In genomic region chr3:20076296-20076997, GRCh38 we compare ENCODE assay signal across 15 cellular contexts.
"Had no signal": no experiment of that assay in that cellular context is flagged by ENCODE, and none has a peak within 500 bp of the region (broad histone marks: within the 10 kb centered on the region; RNA-seq: fewer than 3 reads in every experiment).

No MANE protein-coding gene starts in this region.

- H3K27me3 ChIP-seq: body of pancreas, colonic mucosa, gastrocnemius medialis, right atrium auricular region, upper lobe of left lung had no signal

- ATAC-seq: body of pancreas, gastrocnemius medialis had no signal

- H3K27me3 Mint-ChIP-seq: activated naive CD8-positive, alpha-beta T cell treated with anti-CD3 and anti-CD28 coated beads for 36 hours; stimulated activated naive CD8-positive, alpha-beta T cell treated with anti-CD3 and anti-CD28 coated beads, Interleukin-15, Interleukin-2, amounts not matched to agents 100 ng/mL and 50 ng/mL, for 24 hours had no signal

- H3K4me3 ChIP-seq: body of pancreas, colonic mucosa, gastrocnemius medialis, left ventricle myocardium inferior, prostate gland, right atrium auricular region, upper lobe of left lung had no signal

- H3K9me3 Mint-ChIP-seq: activated naive CD8-positive, alpha-beta T cell treated with anti-CD3 and anti-CD28 coated beads for 36 hours; activated T-helper 1 cell treated with anti-CD3 and anti-CD28 coated beads, Interleukin-12 subunit alpha, Interleukin-12 subunit beta, Interleukin-2, Interleukin-4 antibody, amounts not matched to agents 30 ng/mL and 10 ng/mL and 1 ng/mL, durations not matched to agents 14 hours and 24 hours and 36 hours; stimulated activated naive CD8-positive, alpha-beta T cell treated with anti-CD3 and anti-CD28 coated beads, Interleukin-15, Interleukin-2, amounts not matched to agents 100 ng/mL and 50 ng/mL, for 24 hours had no signal

- H3K27ac Mint-ChIP-seq: activated naive CD8-positive, alpha-beta T cell treated with anti-CD3 and anti-CD28 coated beads for 36 hours; activated T-helper 1 cell treated with anti-CD3 and anti-CD28 coated beads, Interleukin-12 subunit alpha, Interleukin-12 subunit beta, Interleukin-2, Interleukin-4 antibody, amounts not matched to agents 30 ng/mL and 10 ng/mL and 1 ng/mL, durations not matched to agents 14 hours and 24 hours and 36 hours; stimulated activated naive CD8-positive, alpha-beta T cell treated with anti-CD3 and anti-CD28 coated beads, Interleukin-15, Interleukin-2, amounts not matched to agents 100 ng/mL and 50 ng/mL, for 24 hours had no signal

- H3K4me1 ChIP-seq: colonic mucosa, prostate gland had no signal

- DNase-seq: activated CD4-positive, alpha-beta T cell treated with anti-CD3 and anti-CD28 coated beads, Interleukin-2, amount 50 U/mL, for 1 hour; activated CD4-positive, CD25-positive, alpha-beta regulatory T cell treated with anti-CD3 and anti-CD28 coated beads, Interleukin-2, amount 50 U/mL, for 72 hours; activated naive CD4-positive, alpha-beta T cell; activated naive CD8-positive, alpha-beta T cell treated with anti-CD3 and anti-CD28 coated beads for 36 hours; amniotic stem cell; body of pancreas; colonic mucosa; gastrocnemius medialis; left ventricle myocardium inferior; mammary epithelial cell; upper lobe of left lung had no signal

- H3K9me3 ChIP-seq: body of pancreas, colonic mucosa, gastrocnemius medialis, left ventricle myocardium inferior, prostate gland, right atrium auricular region, upper lobe of left lung had no signal

- H3K36me3 ChIP-seq: colonic mucosa, gastrocnemius medialis, left ventricle myocardium inferior, prostate gland, right atrium auricular region had no signal

- H3K27ac ChIP-seq: body of pancreas, colonic mucosa, gastrocnemius medialis, left ventricle myocardium inferior, prostate gland, right atrium auricular region, upper lobe of left lung had no signal

- H3K4me3 Mint-ChIP-seq: activated naive CD8-positive, alpha-beta T cell treated with anti-CD3 and anti-CD28 coated beads for 36 hours; activated T-helper 1 cell treated with anti-CD3 and anti-CD28 coated beads, Interleukin-12 subunit alpha, Interleukin-12 subunit beta, Interleukin-2, Interleukin-4 antibody, amounts not matched to agents 30 ng/mL and 10 ng/mL and 1 ng/mL, durations not matched to agents 14 hours and 24 hours and 36 hours; stimulated activated naive CD8-positive, alpha-beta T cell treated with anti-CD3 and anti-CD28 coated beads, Interleukin-15, Interleukin-2, amounts not matched to agents 100 ng/mL and 50 ng/mL, for 24 hours had no signal
